Comparison of ENCODE assay signal across 1 cellular context in genomic region chr4:54226399-54227260, GRCh38.
A peak's percentile ranks its signal among the peaks of the same experiment; 100 is the strongest.
TF ChIP-seq lines count a peak whose summit lies in the region.

No MANE protein-coding gene starts in this region.

TF ChIP-seq in GM12878, 131 proteins besides CTCF, POLR2A, EP300 and RAD21:
- TF ChIP-seq EZH2 (IDR thresholded peaks at IDR 0.05; ENCODE audit: borderline replicate concordance, control insufficient read depth, low read depth, low read length), result 0 out of 2 replicates have a peak, but pooled peaks have one; percentile 75
- TF ChIP-seq SREBF1 (IDR thresholded peaks at IDR 0.05; ENCODE audit: low read length), result no peak
- TF ChIP-seq SUZ12 (IDR thresholded peaks at IDR 0.05; ENCODE audit: unreplicated experiment), result peak; percentile 7
- TF ChIP-seq RELA (IDR thresholded peaks at IDR 0.05; ENCODE audit: borderline replicate concordance, partially characterized antibody), result no peak
TF ChIP-seq in GM12878: peak in this region for 2.
